Comparison of ENCODE assay signal across 8 cellular contexts in the genomic region with DNA sequence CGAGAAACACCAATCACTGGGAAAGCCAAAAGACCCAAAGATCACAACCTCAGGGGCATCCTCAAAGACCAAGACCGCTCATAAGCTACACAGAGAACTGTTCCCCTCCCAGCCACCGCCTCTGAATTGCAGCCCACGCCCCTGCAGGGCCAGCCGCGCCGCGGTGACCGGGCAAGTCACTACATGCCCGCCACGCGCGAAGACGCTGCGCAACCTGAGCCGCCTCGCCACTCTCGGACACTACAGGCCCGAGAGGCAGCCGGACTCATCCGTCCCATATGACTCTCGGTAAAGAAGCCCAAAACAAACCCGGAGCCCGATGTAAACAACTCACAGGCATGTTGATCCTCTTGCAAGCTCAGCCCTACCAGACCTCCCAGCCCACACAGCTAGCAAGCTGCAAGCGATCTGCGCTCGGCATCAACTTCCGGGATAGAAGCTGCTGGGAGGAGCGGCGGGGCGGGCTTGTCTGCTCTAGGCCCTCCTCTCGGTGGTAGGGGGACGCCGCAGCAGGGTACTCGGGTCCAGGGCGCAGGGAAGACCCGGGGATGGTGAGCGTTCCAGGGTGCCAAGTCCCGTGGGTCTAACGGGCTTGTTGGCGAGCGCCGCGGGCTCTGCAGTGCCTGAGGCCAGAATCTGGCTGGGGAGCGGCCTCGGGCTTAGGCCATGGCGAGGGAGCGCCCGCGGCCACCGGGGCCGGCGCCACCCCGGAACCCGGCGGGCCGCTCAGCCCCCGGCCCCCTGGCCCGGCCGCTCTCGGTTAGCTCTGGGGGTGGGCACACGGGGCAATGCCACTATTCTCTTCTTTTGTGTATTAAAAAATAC.
DNase-seq lines count a peak whose midpoint lies in the region; ATAC-seq and TF ChIP-seq lines count a peak whose summit lies in the region.

A gene (minus strand): TSS at position 412 of the 825 bp plus-strand sequence. CDS start 72 bp downstream, at position 340.

- H3K4me3 ChIP-seq in iPS-20b (ENCODE audit: low read length) (peak within 1 kb of the TSS; percentile 98), skin epidermis (peak within 1 kb of the TSS; percentile 47 to 94 (median 73))

- no peaks in the 10 kb centered on the region for H3K9me3 ChIP-seq in iPS-20b (ENCODE audit: insufficient read depth, low read depth, low read length)

- ATAC-seq in GM18873 (IDR thresholded peaks at IDR 0.05; ENCODE audit: low FRiP score, unreplicated experiment) (peak; percentile 82), HG03135 (IDR thresholded peaks at IDR 0.05; ENCODE audit: unreplicated experiment) (peak; percentile 86)

- peak within 1 kb of the TSS; percentile 95 for H3K27ac ChIP-seq in VCaP
- peak within 1 kb of the TSS; percentile 51 for H3K27ac ChIP-seq in iPS-20b (ENCODE audit: low read length)
- peak within 1 kb of the TSS; percentile 80 to 99 (median 96) for H3K27ac ChIP-seq in skin epidermis

- no peaks in the 10 kb centered on the region for H3K4me1 ChIP-seq in iPS-20b (ENCODE audit: insufficient read depth, low read length)

- peaks cover 28% of the 10 kb centered on the region for H3K36me3 ChIP-seq in iPS-20b (ENCODE audit: insufficient read depth, low read depth, low read length)

- peak within 1 kb of the TSS; percentile 89 for H3K9ac ChIP-seq in iPS-20b (ENCODE audit: low read depth, low read length)

- no peaks in the 10 kb centered on the region for H3K27me3 ChIP-seq in iPS-20b (ENCODE audit: insufficient read depth, low read length)

- no peak for TF ChIP-seq CTCF in VCaP (conservative IDR thresholded peaks at IDR 0.05)

- in situ Hi-C loops in ACHN (cut with HindIII; ENCODE audit: low pct_ligation_motif_present, low pct_unique_long_range_greater_than_20kb, low sequenced_read_pairs) = no loop called here
- in situ Hi-C loops in T47D (cut with HindIII; ENCODE audit: low pct_unique_long_range_greater_than_20kb, low sequenced_read_pairs) = no loop called here

- DNase-seq in ACHN (peak; percentile 90), NCI-H2196 treated with DMSO at 0.1 percent for 48 hours (lab: John Stamatoyannopoulos, UW; ENCODE audit: unreplicated experiment) (peak; percentile 64), T47D (ENCODE audit: low read depth in 1 of 2, low spot score in 1 of 2) (peak; percentile 80 to 90)

Comparison
In these comparisons a context has a peak if more than half of its experiments do, and no peak if none do; other contexts are left out.
1. Peak in every context shown above with its lines: DNase-seq, ATAC-seq, H3K4me3 ChIP-seq and H3K27ac ChIP-seq.